8 cellular contexts compared by ENCODE assay signal in the genomic region with DNA sequence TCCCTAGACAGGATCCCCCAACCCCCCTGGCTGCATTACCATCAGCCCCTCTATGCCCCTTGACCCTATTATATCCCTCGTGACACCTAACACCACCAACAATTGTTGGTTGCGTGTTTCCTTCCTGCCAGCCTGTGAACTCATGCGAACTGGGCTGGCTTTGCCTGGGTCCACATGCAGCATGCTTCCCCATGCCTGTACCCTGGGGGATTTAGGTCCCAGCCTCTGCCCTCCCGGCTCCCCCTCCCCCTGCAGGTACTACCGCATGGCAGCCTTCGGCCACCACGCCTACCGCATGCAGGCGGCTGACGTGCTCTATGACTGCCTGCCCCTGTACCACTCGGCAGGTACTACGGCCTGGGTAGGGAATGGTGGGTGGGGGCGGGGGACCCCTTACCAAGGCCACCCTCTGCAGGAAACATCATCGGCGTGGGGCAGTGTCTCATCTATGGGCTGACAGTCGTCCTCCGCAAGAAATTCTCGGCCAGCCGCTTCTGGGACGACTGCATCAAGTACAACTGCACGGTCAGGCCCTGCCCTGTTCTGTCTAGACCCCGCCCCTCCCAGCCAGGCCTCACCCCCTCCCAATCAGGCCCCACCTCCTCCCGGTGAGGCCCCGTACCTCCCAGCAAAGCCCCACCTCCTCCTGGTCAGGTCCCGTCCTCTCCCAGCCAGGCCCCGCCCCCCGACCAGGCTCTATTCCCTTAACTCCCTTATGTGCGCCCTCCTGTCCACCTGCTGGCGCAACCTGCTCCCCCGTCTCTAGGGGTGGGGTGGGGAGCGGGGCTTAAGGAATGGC. TPM values are rescaled to one million over a fixed set of nuclear protein-coding genes. Genes with fewer than 3 reads are reported as not detected.
DNase-seq lines count a peak whose midpoint lies in the region; ATAC-seq, FAIRE-seq and TF ChIP-seq lines count a peak whose summit lies in the region.

No MANE protein-coding gene starts in this region.

- peak overlapping the region; percentile 84 to 99 for H3K4me2 ChIP-seq in H1 (ENCODE audit: insufficient read depth in 1 of 2, low read depth in 2 of 2, low read length in 2 of 2)

- peaks cover 35% of the 10 kb centered on the region for H3K4me1 Mint-ChIP-seq in activated CD8-positive, alpha-beta T cell treated with anti-CD3 and anti-CD28 coated beads for 36 hours (ENCODE audit: low read depth)
- peaks cover 18% of the 10 kb centered on the region for H3K4me1 Mint-ChIP-seq in type B pancreatic cell (ENCODE audit: unreplicated experiment)

- H4K20me1 ChIP-seq in H1 (replicated peaks in 1 of 2; ENCODE audit: control insufficient read depth in 1 of 2, insufficient read depth in 2 of 2, low read length in 2 of 2), result no peaks in the 10 kb centered on the region

- POLR2A ChIA-PET in activated CD8-positive, alpha-beta T cell treated with anti-CD3 and anti-CD28 coated beads for 36 hours (lab: Charles Lee), result interaction anchor here (0.6 to 2.1 kb wide), 5 partner anchors 11 to 111 kb away, joined by 3 to 7 read pairs (median 4); a partner anchor contains a TSS
- POLR2A ChIA-PET in H1 (lab: Charles Lee; ENCODE audit: partially characterized antibody), result interaction anchor here (0.7 to 1.9 kb wide), 7 partner anchors 9 to 61 kb away, joined by 3 to 11 read pairs (median 3); a partner anchor contains a TSS

- no peak overlapping the region for H3K23ac ChIP-seq in H1 (ENCODE audit: insufficient read length)

- no peak overlapping the region for H3K27ac ChIP-seq in H1 (ENCODE audit: low read depth, low read length)

- peaks cover 0 to 19% (median 15%) of the 10 kb centered on the region in 4 experiments; a peak in 6 of 7 replicates for H3K4me1 ChIP-seq in H1 (replicated peaks in 1 of 4; ENCODE audit: control insufficient read depth in 3 of 4, insufficient read depth in 4 of 4, low read length in 3 of 4)

- H3K27me3 Mint-ChIP-seq in activated CD8-positive, alpha-beta T cell treated with anti-CD3 and anti-CD28 coated beads for 36 hours, result no peaks in the 10 kb centered on the region
- no peaks in the 10 kb centered on the region for H3K27me3 Mint-ChIP-seq in type B pancreatic cell

- H4K91ac ChIP-seq in H1 (replicated peaks; ENCODE audit: insufficient read length, low read length), result peak overlapping the region; percentile 6

- peak overlapping the region; percentile 99 for H2AFZ ChIP-seq in H1 (ENCODE audit: low read length)

- no peak for TF ChIP-seq EP300 in H1 (IDR thresholded peaks at IDR 0.05; ENCODE audit: borderline replicate concordance in 1 of 2, low read depth in 2 of 2, low read length in 2 of 2)

- no peak overlapping the region for H3K56ac ChIP-seq in H1 (replicated peaks; ENCODE audit: insufficient read length, low read depth, low read length)

- H3K27me3 ChIP-seq in H1 (replicated peaks in 1 of 4; ENCODE audit: control insufficient read depth in 3 of 4, extremely low read depth in 1 of 4, insufficient read depth in 3 of 4, low read length in 3 of 4), result no peaks in the 10 kb centered on the region

- peak overlapping the region; percentile 73 for H3K4me3 Mint-ChIP-seq in activated CD8-positive, alpha-beta T cell treated with anti-CD3 and anti-CD28 coated beads for 36 hours
- H3K4me3 Mint-ChIP-seq in type B pancreatic cell, result peak overlapping the region; percentile 81

- no peaks in the 10 kb centered on the region for H3K36me3 ChIP-seq in H1 (ENCODE audit: control insufficient read depth in 2 of 4, insufficient read depth in 4 of 4, low read length in 3 of 4)

- TF ChIP-seq RAD21 in H1 (IDR thresholded peaks at IDR 0.05 in 1 of 2, conservative IDR thresholded peaks at IDR 0.05 in 1 of 2; ENCODE audit: low read depth in 2 of 2, low read length in 2 of 2), result peak; percentile 48 to 58

- intact Hi-C loops in activated CD8-positive, alpha-beta T cell treated with anti-CD3 and anti-CD28 coated beads for 36 hours (cut with micrococcal nuclease), result no loop called here

- H3K18ac ChIP-seq in H1 (ENCODE audit: extremely low read depth, low read length), result peak overlapping the region; percentile 85

- TF ChIP-seq CTCF in activated CD8-positive, alpha-beta T cell treated with anti-CD3 and anti-CD28 coated beads for 36 hours (IDR thresholded peaks at IDR 0.05), result no peak
- peak; percentile 71 to 86 (median 84) for TF ChIP-seq CTCF in H1 (IDR thresholded peaks at IDR 0.05; ENCODE audit: control extremely low read depth in 1 of 3, insufficient read depth in 1 of 3, low read depth in 1 of 3, low read length in 3 of 3)
- no peak for TF ChIP-seq CTCF in omental fat pad (IDR thresholded peaks at IDR 0.05)
- TF ChIP-seq CTCF in type B pancreatic cell (conservative IDR thresholded peaks at IDR 0.05), result peak; percentile 52

- H3K27ac Mint-ChIP-seq in activated CD8-positive, alpha-beta T cell treated with anti-CD3 and anti-CD28 coated beads for 36 hours, result peak overlapping the region; percentile 86
- H3K27ac Mint-ChIP-seq in type B pancreatic cell, result peak overlapping the region; percentile 61

- no peak overlapping the region for H2BK120ac ChIP-seq in H1 (replicated peaks; ENCODE audit: low read depth, low read length)

- no peak overlapping the region for H2BK20ac ChIP-seq in H1 (ENCODE audit: low read length)

- no peaks in the 10 kb centered on the region for H3K79me2 ChIP-seq in H1 (ENCODE audit: control insufficient read depth in 1 of 2, insufficient read depth in 2 of 2, low read length in 2 of 2)

- peak overlapping the region; percentile 90; the same call in 1 of the 2 replicates for H2BK12ac ChIP-seq in H1 (ENCODE audit: low read depth, low read length)

- peak; percentile 98 for ATAC-seq in activated CD8-positive, alpha-beta T cell treated with anti-CD3 and anti-CD28 coated beads for 36 hours
- peak; percentile 96 for ATAC-seq in omental fat pad (ENCODE audit: low FRiP score)
- ATAC-seq in GM21515 (IDR thresholded peaks at IDR 0.05; ENCODE audit: unreplicated experiment), result no peak
- no peak for ATAC-seq in HG02642 (IDR thresholded peaks at IDR 0.05; ENCODE audit: poor library complexity, unreplicated experiment)

- peaks cover 6% of the 10 kb centered on the region for H3K23me2 ChIP-seq in H1 (ENCODE audit: low read depth, low read length)

- no peak overlapping the region for H2AK5ac ChIP-seq in H1 (ENCODE audit: low read depth, low read length)

- no peaks in the 10 kb centered on the region for H3K79me1 ChIP-seq in H1 (ENCODE audit: low read depth, low read length)

- peak; percentile 93 for DNase-seq in ELF-1 (ENCODE audit: low read depth, low spot score)
- DNase-seq in NCI-H1048 (lab: John Stamatoyannopoulos, UW), result peak; percentile 80
- peak; percentile 92 for DNase-seq in activated CD8-positive, alpha-beta T cell treated with anti-CD3 and anti-CD28 coated beads for 36 hours
- peak; percentile 96 to 97 for DNase-seq in H1 (ENCODE audit: low read depth in 1 of 2, low spot score in 2 of 2)
- peak; percentile 46 for DNase-seq in omental fat pad (ENCODE audit: low spot score)
- peak; percentile 84 for DNase-seq in type B pancreatic cell (ENCODE audit: extremely low spot score, unreplicated experiment)

- H2BK5ac ChIP-seq in H1 (ENCODE audit: low read depth, low read length), result peak overlapping the region; percentile 88; the same call in 1 of the 2 replicates

- no peaks in the 10 kb centered on the region for H3K9me3 ChIP-seq in H1 (ENCODE audit: insufficient read depth in 2 of 2, low read depth in 1 of 2, low read length in 1 of 2)

- CTCF ChIA-PET in activated CD8-positive, alpha-beta T cell treated with anti-CD3 and anti-CD28 coated beads for 36 hours (lab: Charles Lee), result interaction anchor here (0.5 to 2.5 kb wide), 3 partner anchors 8 to 366 kb away, joined by 3 to 14 read pairs (median 3); no protein-coding TSS in a partner anchor
- CTCF ChIA-PET in H1 (lab: Charles Lee; ENCODE audit: partially characterized antibody), result interaction anchor here (0.8 to 3.5 kb wide), 10 partner anchors 9 to 94 kb away, joined by 3 to 13 read pairs (median 4); a partner anchor contains a TSS

- no peak overlapping the region for H3K4ac ChIP-seq in H1 (replicated peaks; ENCODE audit: insufficient read length, low read depth, low read length)

- peak; percentile 29 to 71; a peak in 2 of 3 replicates for TF ChIP-seq POLR2A in H1 (IDR thresholded peaks at IDR 0.05; ENCODE audit: control extremely low read depth in 1 of 2, low read depth in 2 of 2, low read length in 2 of 2)

- peak overlapping the region; percentile 95; the same call in 1 of the 2 replicates for H2BK15ac ChIP-seq in H1 (ENCODE audit: low read length)

- H4K8ac ChIP-seq in H1 (ENCODE audit: extremely low read depth, insufficient read depth, low read length), result peak overlapping the region; percentile 84; the same call in 1 of the 2 replicates

- H3K4me3 ChIP-seq in H1 (ENCODE audit: extremely low read depth in 1 of 4, insufficient read depth in 2 of 4, low read depth in 3 of 4, low read length in 4 of 4), result peak overlapping the region; percentile 14 to 65 (median 50); a peak in 7 of 8 replicates

- H3K14ac ChIP-seq in H1 (ENCODE audit: insufficient read length), result no peak overlapping the region

- H4K5ac ChIP-seq in H1 (ENCODE audit: insufficient read length, low read depth, low read length), result peak overlapping the region; percentile 49

- H3K9ac ChIP-seq in H1 (replicated peaks in 1 of 4; ENCODE audit: extremely low read depth in 1 of 4, low read depth in 3 of 4, low read length in 3 of 4), result peak overlapping the region in 1 of 4 experiments; percentile 31; a peak in 3 of 7 replicates

- peak; percentile 80 for FAIRE-seq in H1 (lab: Jason Lieb, UNC)

- H3K36me3 Mint-ChIP-seq in activated CD8-positive, alpha-beta T cell treated with anti-CD3 and anti-CD28 coated beads for 36 hours (ENCODE audit: low read depth), result no peaks in the 10 kb centered on the region
- H3K36me3 Mint-ChIP-seq in type B pancreatic cell, result no peaks in the 10 kb centered on the region

- H3K9me3 Mint-ChIP-seq in activated CD8-positive, alpha-beta T cell treated with anti-CD3 and anti-CD28 coated beads for 36 hours, result no peaks in the 10 kb centered on the region
- no peaks in the 10 kb centered on the region for H3K9me3 Mint-ChIP-seq in type B pancreatic cell

- WGBS in H1 (ENCODE audit: extremely low coverage in 1 of 2, insufficient coverage in 1 of 2, insufficient read length in 1 of 2, insufficient replicate concordance in 2 of 2, low coverage in 1 of 2, low lambda C conversion rate in 2 of 2, missing lambda C conversion rate in 1 of 2), 2 experiments, result 3% methylated on average over 26 of the region's 31 CpGs; no CpG with 5 or more reads in 1 of the 2 experiments

RNA-seq across cellular contexts. Expression of a gene that starts 18.5 kb away (rescaled TPM):
- 1 to 10 TPM; 3.5 to 3.6 TPM for total RNA-seq in activated CD8-positive, alpha-beta T cell treated with anti-CD3 and anti-CD28 coated beads for 36 hours
- 7.3 and 7.5 TPM in 2 replicates for total RNA-seq in H1 (2021; fragmentation: NEBNext Ultra II Directional; extraction: Animal tissue kit (Norgen Biotek cat#: 25700))
- polyA plus RNA-seq in H1 (2011; rRNA removed), result 9.1 and 12.2 TPM in 2 replicates
- 8.1 TPM for polyA plus RNA-seq in H1 (2011; cell fraction: cytosol; rRNA removed)
- polyA plus RNA-seq in H1 (2011; cell fraction: nucleus; rRNA removed), result 15.3 TPM
- 4.2 to 9.8 TPM (median 8.2 TPM) in 4 replicates for polyA plus RNA-seq in H1 (2012, experiment 1 of 2)
- 5.6 TPM for polyA plus RNA-seq in H1 (2012, experiment 2 of 2)
- 6.3 TPM for polyA plus RNA-seq in H1 (2013, experiment 1 of 2)
- 6.9 TPM for polyA plus RNA-seq in H1 (2013, experiment 2 of 2)
- polyA minus RNA-seq in H1 (2011; rRNA and poly(A)+ RNA removed), result 4.7 and 5.0 TPM in 2 replicates
- polyA minus RNA-seq in H1 (2011; cell fraction: cytosol; rRNA and poly(A)+ RNA removed), result 11.1 TPM
- 9.1 TPM for polyA minus RNA-seq in H1 (2011; cell fraction: nucleus; rRNA and poly(A)+ RNA removed)
- 10 to 100 TPM; 26.6 to 52.8 (median 40.4) TPM for total RNA-seq in omental fat pad
- total RNA-seq in type B pancreatic cell (ENCODE audit: low replicate concordance), result 12.1 and 15.5 TPM in 2 replicates

RNA-seq across cellular contexts. Expression of a gene that starts 22.7 kb away (rescaled TPM):
- total RNA-seq in activated CD8-positive, alpha-beta T cell treated with anti-CD3 and anti-CD28 coated beads for 36 hours, result 10 to 100 TPM; 58.0 to 58.9 TPM
- 67.5 and 72.8 TPM in 2 replicates for total RNA-seq in H1 (2021; fragmentation: NEBNext Ultra II Directional; extraction: Animal tissue kit (Norgen Biotek cat#: 25700))
- polyA plus RNA-seq in H1 (2011; rRNA removed), result 164 and 193 TPM in 2 replicates
- polyA plus RNA-seq in H1 (2011; cell fraction: cytosol; rRNA removed), result 96.2 TPM
- 101 TPM for polyA plus RNA-seq in H1 (2011; cell fraction: nucleus; rRNA removed)
- 35.4 to 76.9 TPM (median 68.3 TPM) in 4 replicates for polyA plus RNA-seq in H1 (2012, experiment 1 of 2)
- 98.6 TPM for polyA plus RNA-seq in H1 (2012, experiment 2 of 2)
- polyA plus RNA-seq in H1 (2013, experiment 1 of 2), result 67.1 TPM
- polyA plus RNA-seq in H1 (2013, experiment 2 of 2), result 69.4 TPM
- polyA minus RNA-seq in H1 (2011; rRNA and poly(A)+ RNA removed), result 29.5 and 49.1 TPM in 2 replicates
- 51.8 TPM for polyA minus RNA-seq in H1 (2011; cell fraction: cytosol; rRNA and poly(A)+ RNA removed)
- polyA minus RNA-seq in H1 (2011; cell fraction: nucleus; rRNA and poly(A)+ RNA removed), result 48.9 TPM
- total RNA-seq in omental fat pad (10 to 100 TPM; 57.8 to 92.5 (median 69.0) TPM), type B pancreatic cell (ENCODE audit: low replicate concordance) (94.9 and 103 TPM in 2 replicates)

RNA-seq across cellular contexts. Expression of a gene that starts 28.1 kb away (rescaled TPM):
- not detected for total RNA-seq in activated CD8-positive, alpha-beta T cell treated with anti-CD3 and anti-CD28 coated beads for 36 hours
- total RNA-seq in H1 (2021; fragmentation: NEBNext Ultra II Directional; extraction: Animal tissue kit (Norgen Biotek cat#: 25700)), result not detected in 2 replicates
- not detected in 2 replicates for polyA plus RNA-seq in H1 (2011; rRNA removed)
- not detected for polyA plus RNA-seq in H1 (2011; cell fraction: cytosol; rRNA removed)
- polyA plus RNA-seq in H1 (2011; cell fraction: nucleus; rRNA removed), result not detected
- not detected in 4 replicates for polyA plus RNA-seq in H1 (2012, experiment 1 of 2)
- not detected for polyA plus RNA-seq in H1 (2012, experiment 2 of 2)
- not detected for polyA plus RNA-seq in H1 (2013, experiment 1 of 2)
- polyA plus RNA-seq in H1 (2013, experiment 2 of 2), result not detected
- not detected in 2 replicates for polyA minus RNA-seq in H1 (2011; rRNA and poly(A)+ RNA removed)
- polyA minus RNA-seq in H1 (2011; cell fraction: cytosol; rRNA and poly(A)+ RNA removed), result not detected
- polyA minus RNA-seq in H1 (2011; cell fraction: nucleus; rRNA and poly(A)+ RNA removed), result not detected
- total RNA-seq in omental fat pad, result not detected
- not detected in 2 replicates for total RNA-seq in type B pancreatic cell (ENCODE audit: low replicate concordance)

RNA-seq across cellular contexts. Expression of a gene that starts 40.3 kb away (rescaled TPM):
- not detected for total RNA-seq in activated CD8-positive, alpha-beta T cell treated with anti-CD3 and anti-CD28 coated beads for 36 hours
- total RNA-seq in H1 (2021; fragmentation: NEBNext Ultra II Directional; extraction: Animal tissue kit (Norgen Biotek cat#: 25700)), result 1.4 and 1.6 TPM in 2 replicates
- 2.0 and 2.9 TPM in 2 replicates for polyA plus RNA-seq in H1 (2011; rRNA removed)
- 1.7 TPM for polyA plus RNA-seq in H1 (2011; cell fraction: cytosol; rRNA removed)
- 1.9 TPM for polyA plus RNA-seq in H1 (2011; cell fraction: nucleus; rRNA removed)
- 2.0 to 3.1 TPM (median 2.4 TPM) in 4 replicates for polyA plus RNA-seq in H1 (2012, experiment 1 of 2)
- polyA plus RNA-seq in H1 (2012, experiment 2 of 2), result 3.4 TPM
- 2.8 TPM for polyA plus RNA-seq in H1 (2013, experiment 1 of 2)
- polyA plus RNA-seq in H1 (2013, experiment 2 of 2), result 2.6 TPM
- polyA minus RNA-seq in H1 (2011; rRNA and poly(A)+ RNA removed), result 0.50 and 0.63 TPM in 2 replicates
- polyA minus RNA-seq in H1 (2011; cell fraction: cytosol; rRNA and poly(A)+ RNA removed), result 0.88 TPM
- polyA minus RNA-seq in H1 (2011; cell fraction: nucleus; rRNA and poly(A)+ RNA removed), result not detected
- total RNA-seq in omental fat pad, result 1 to 10 TPM in 1 of 4 donors, under 1 TPM in 2, not detected in 1; 0.38 to 1.9 (median 0.46) TPM
- total RNA-seq in type B pancreatic cell (ENCODE audit: low replicate concordance), result 0.74 and 0.87 TPM in 2 replicates

Comparison
In these comparisons a context has a peak if more than half of its experiments do, and no peak if none do; other contexts are left out.
1. DNase-seq: peak in every context shown above with its lines; median percentile 96 in H1; 93 in ELF-1; 92 in activated CD8-positive, alpha-beta T cell treated with anti-CD3 and anti-CD28 coated beads for 36 hours; 84 in type B pancreatic cell; 80 in NCI-H1048; 46 in omental fat pad.
2. ATAC-seq: peak in activated CD8-positive, alpha-beta T cell treated with anti-CD3 and anti-CD28 coated beads for 36 hours (single experiment) and omental fat pad (single experiment); none in GM21515 (single experiment) and HG02642 (single experiment).
3. CTCF ChIP-seq: peak in H1 (3 of 3) and type B pancreatic cell (single experiment); none in activated CD8-positive, alpha-beta T cell treated with anti-CD3 and anti-CD28 coated beads for 36 hours (single experiment) and omental fat pad (0 of 3).